33 cellular contexts compared by ENCODE assay signal in genomic region chr15:68894208-68894607, GRCh38. TPM values are rescaled to one million over a fixed set of nuclear protein-coding genes. Genes with fewer than 3 reads are reported as not detected.
"Had no signal": no experiment of that assay in that cellular context is flagged by ENCODE, and none has a peak within 500 bp of the region (broad histone marks: within the 10 kb centered on the region; RNA-seq: fewer than 3 reads in every experiment).

No MANE protein-coding gene starts in this region.

- ATAC-seq: activated CD8-positive, alpha-beta T cell treated with anti-CD3 and anti-CD28 coated beads for 36 hours; activated T-cell treated with anti-CD3 and anti-CD28 coated beads, Interleukin-2, amount 50 U/mL, for 72 hours; activated T-helper 17 cell treated with anti-CD3 and anti-CD28 coated beads, Interleukin-2, amount 50 U/mL, for 72 hours; PC-3 had no signal

- H3K27ac ChIP-seq: cardiac muscle cell, SK-N-MC had no signal

- FAIRE-seq: RCC 7860, TTC549 had no signal

- H3K4me3 ChIP-seq: cardiac muscle cell, SK-N-MC had no signal

- DNase-seq: activated CD4-positive, alpha-beta T cell treated with anti-CD3 and anti-CD28 coated beads, Interleukin-2, amount 10 ng/mL, durations not matched to agents 24 days and 14 days; activated CD4-positive, alpha-beta T cell treated with anti-CD3 and anti-CD28 coated beads, Interleukin-2, amount 50 U/mL, for 4 hours; activated CD8-positive, alpha-beta T cell treated with anti-CD3 and anti-CD28 coated beads for 36 hours; activated effector memory CD4-positive, alpha-beta T cell treated with anti-CD3 and anti-CD28 coated beads, Interleukin-2, amount 50 U/mL, for 16 hours; activated naive CD4-positive, alpha-beta T cell; activated naive CD4-positive, alpha-beta T cell treated with anti-CD3 and anti-CD28 coated beads, Interleukin-2, amount 50 U/mL, for 16 hours; activated naive CD8-positive, alpha-beta T cell treated with anti-CD3 and anti-CD28 coated beads for 36 hours; activated T-cell treated with anti-CD3 and anti-CD28 coated beads, Interleukin-2, amount 50 U/mL, for 1 hour; activated T-cell treated with anti-CD3 and anti-CD28 coated beads, Interleukin-2, amount 50 U/mL, for 72 hours; amniotic stem cell; aorta; Kasumi-1; KG1; MM.1S; MV-4-11; NCI-H1092; NCI-H1436 treated with DMSO at 0.1 percent for 48 hours; NCI-H1694 treated with DMSO at 0.1 percent for 48 hours; NCI-H2081; NCI-H2171 treated with DMSO at 0.1 percent for 48 hours; NCI-H2227 treated with DMSO at 0.1 percent for 48 hours; NCI-H446; NCI-H510A treated with DMSO at 0.1 percent for 48 hours; NCI-H526 treated with DMSO at 0.1 percent for 48 hours; NCI-H774; NK-92 treated with Interleukin-12 subunit alpha and Interleukin-12 subunit beta, amount 100 ng/mL, for 24 hours; PC-3; Right ventricle myocardium superior had no signal

- H3K36me3 ChIP-seq: cardiac muscle cell had no signal

RNA-seq across cellular contexts. Expression of gene SPESP1, which starts 36.1 kb away (rescaled TPM):
- total RNA-seq: cardiac muscle cell, PC-3 had no signal
- polyA plus RNA-seq: cardiac muscle cell had no signal
